ENCODE assay signal across 23 cellular contexts in the genomic region with DNA sequence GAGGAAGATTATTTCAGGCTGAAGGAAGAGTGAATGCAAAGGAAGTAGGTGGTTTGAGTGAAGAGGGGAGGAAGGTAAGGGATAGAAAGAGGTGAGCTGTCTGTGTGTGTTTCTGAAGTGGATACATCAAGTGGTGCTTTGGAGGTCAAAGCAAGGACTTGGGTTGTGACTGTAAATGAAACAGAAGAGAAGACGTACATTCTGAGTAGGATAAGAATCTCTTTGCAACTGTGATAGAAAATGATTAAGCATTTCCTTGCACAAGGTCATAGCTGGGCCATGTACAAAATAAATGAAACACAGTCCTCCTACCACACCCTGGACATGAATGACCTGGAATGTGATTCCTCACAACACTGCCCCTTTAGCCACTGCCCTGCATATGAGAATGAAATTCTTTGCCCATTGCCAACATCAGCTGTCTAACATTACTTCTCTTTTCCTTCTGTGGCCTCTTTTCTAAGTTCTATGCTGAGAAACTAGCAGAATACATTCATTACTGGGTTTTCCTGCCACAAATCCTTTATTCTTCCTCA. TPM values are rescaled to one million over a fixed set of nuclear protein-coding genes. Genes with fewer than 3 reads are reported as not detected.
"Had no signal": no experiment of that assay in that cellular context is flagged by ENCODE, and none has a peak within 500 bp of the region (broad histone marks: within the 10 kb centered on the region; RNA-seq: fewer than 3 reads in every experiment).

No MANE protein-coding gene starts in this region.

- H3K4me3 ChIP-seq: heart right ventricle, right lobe of liver, smooth muscle cell, stomach, testis, upper lobe of left lung had no signal

- H3K36me3 ChIP-seq: brain microvascular endothelial cell, heart right ventricle, right lobe of liver, stomach, upper lobe of left lung had no signal

- H3K9me3 Mint-ChIP-seq: activated naive CD4-positive, alpha-beta T cell treated with anti-CD3 and anti-CD28 coated beads for 36 hours; central memory CD8-positive, alpha-beta T cell had no signal

- ATAC-seq: activated CD4-positive, CD25-positive, alpha-beta regulatory T cell treated with anti-CD3 and anti-CD28 coated beads, Interleukin-2, amount 50 U/mL, for 24 hours; esophagus mucosa; heart right ventricle; left ventricle myocardium superior; naive thymus-derived CD4-positive, alpha-beta T cell; right lobe of liver had no signal

- H3K4me3 Mint-ChIP-seq: activated naive CD4-positive, alpha-beta T cell treated with anti-CD3 and anti-CD28 coated beads for 36 hours; central memory CD8-positive, alpha-beta T cell; immature natural killer cell; naive thymus-derived CD4-positive, alpha-beta T cell had no signal

- H3K4me2 ChIP-seq: smooth muscle cell had no signal

- H3K4me1 Mint-ChIP-seq: central memory CD8-positive, alpha-beta T cell; immature natural killer cell had no signal

- H3K27ac ChIP-seq: brain microvascular endothelial cell, heart right ventricle, right lobe of liver, stomach, testis, upper lobe of left lung had no signal

- DNase-seq: activated CD8-positive, alpha-beta memory T cell treated with anti-CD3 and anti-CD28 coated beads for 24 hours; activated naive CD4-positive, alpha-beta T cell treated with anti-CD3 and anti-CD28 coated beads for 36 hours; anterior cingulate cortex; brain microvascular endothelial cell; cortex of kidney; effector CD4-positive, alpha-beta T cell; heart right ventricle; immature natural killer cell; left ventricle myocardium superior; naive thymus-derived CD4-positive, alpha-beta T cell; right lobe of liver; stimulated activated CD4-positive, alpha-beta T cell treated with anti-CD3 and anti-CD28 coated beads, Interleukin-4, amount 100 ng/mL, for 1 hour; stomach; testis; upper lobe of left lung had no signal

- H3K4me1 ChIP-seq: heart right ventricle, right lobe of liver, stomach, testis, upper lobe of left lung had no signal

- H3K36me3 Mint-ChIP-seq: immature natural killer cell; naive thymus-derived CD4-positive, alpha-beta T cell had no signal

- H3K27me3 ChIP-seq: right lobe of liver, testis, upper lobe of left lung had no signal

- H3K27ac Mint-ChIP-seq: activated naive CD4-positive, alpha-beta T cell treated with anti-CD3 and anti-CD28 coated beads for 36 hours; immature natural killer cell; naive thymus-derived CD4-positive, alpha-beta T cell had no signal

- H3K9me3 ChIP-seq: heart right ventricle, right lobe of liver, stomach, testis, upper lobe of left lung had no signal

RNA-seq across cellular contexts. Expression of a gene that starts 28.3 kb away (rescaled TPM):
- total RNA-seq: activated naive CD4-positive, alpha-beta T cell treated with anti-CD3 and anti-CD28 coated beads for 36 hours; esophagus mucosa; left ventricle myocardium superior; mononuclear cell; naive thymus-derived CD4-positive, alpha-beta T cell; osteocyte; pulmonary artery endothelial cell; right lobe of liver; smooth muscle cell; stomach; T-helper 1 cell treated with Interleukin-12 subunit alpha and Interleukin-12 subunit beta and Interleukin-4 antibody, amounts not matched to agents 30 ng/mL and 1 ng/mL, for 36 hours; testis; upper lobe of left lung had no signal

RNA-seq across cellular contexts. Expression of a gene that starts 39.0 kb away (rescaled TPM):
- total RNA-seq: activated naive CD4-positive, alpha-beta T cell treated with anti-CD3 and anti-CD28 coated beads for 36 hours; esophagus mucosa; heart right ventricle; left ventricle myocardium superior; mononuclear cell; naive thymus-derived CD4-positive, alpha-beta T cell; osteocyte; pulmonary artery endothelial cell; right lobe of liver; smooth muscle cell; stomach; T-helper 1 cell treated with Interleukin-12 subunit alpha and Interleukin-12 subunit beta and Interleukin-4 antibody, amounts not matched to agents 30 ng/mL and 1 ng/mL, for 36 hours; upper lobe of left lung had no signal
